Comparison of ENCODE assay signal across 17 cellular contexts in genomic region chr9:129595323-129595741, GRCh38. TPM values are rescaled to one million over a fixed set of nuclear protein-coding genes. Genes with fewer than 3 reads are reported as not detected.
DNase-seq lines count a peak whose midpoint lies in the region; ATAC-seq and TF ChIP-seq lines count a peak whose summit lies in the region.
"Had no signal": no experiment of that assay in that cellular context is flagged by ENCODE, and none has a peak within 500 bp of the region (broad histone marks: within the 10 kb centered on the region; RNA-seq: fewer than 3 reads in every experiment).

No MANE protein-coding gene starts in this region.

- H3K79me2 ChIP-seq in GM23248 (ENCODE audit: insufficient read depth), result no peaks in the 10 kb centered on the region

- no peak for TF ChIP-seq POLR2A in testis (IDR thresholded peaks at IDR 0.05)

- H3K4me3 Mint-ChIP-seq in activated naive CD8-positive, alpha-beta T cell treated with anti-CD3 and anti-CD28 coated beads, Interleukin-2, amount 50 U/mL, for 24 hours, result no peak overlapping the region
- peak overlapping the region; percentile 5 for H3K4me3 Mint-ChIP-seq in mesothelial cell of epicardium
- no peak overlapping the region for H3K4me3 Mint-ChIP-seq in activated CD4-positive, alpha-beta memory T cell treated with anti-CD3 and anti-CD28 coated beads for 36 hours
- H3K4me3 Mint-ChIP-seq: activated CD8-positive, alpha-beta T cell treated with anti-CD3 and anti-CD28 coated beads, Interleukin-2, amount 10 ng/mL, durations not matched to agents 7 days and 5 days; memory B cell had no signal

- no peaks in the 10 kb centered on the region for H3K9me2 ChIP-seq in GM23248 (ENCODE audit: insufficient read depth)
- H3K9me2 ChIP-seq: SK-N-SH had no signal

- intact Hi-C loops in testis (cut with DNase I; ENCODE audit: low total_unique reads), result no loop called here
- intact Hi-C loops in activated CD4-positive, alpha-beta memory T cell treated with anti-CD3 and anti-CD28 coated beads for 36 hours (cut with micrococcal nuclease), result no loop called here

- WGBS in GM23248 (ENCODE audit: low coverage in 1 of 2, low lambda C conversion rate in 2 of 2, missing lambda C conversion rate in 2 of 2), 2 experiments, result 24% methylated on average over 5 of the region's 5 CpGs
- WGBS in testis, 2 donors, result 67 to 80% methylated on average over 5 of the region's 5 CpGs

- H3K4me1 ChIP-seq in GM23248 (ENCODE audit: insufficient read depth) (peaks cover 28% of the 10 kb centered on the region), testis (peaks cover 21% of the 10 kb centered on the region)

- H3K27me3 Mint-ChIP-seq in activated naive CD8-positive, alpha-beta T cell treated with anti-CD3 and anti-CD28 coated beads, Interleukin-2, amount 50 U/mL, for 24 hours, result peaks cover 22% of the 10 kb centered on the region
- H3K27me3 Mint-ChIP-seq in mesothelial cell of epicardium (ENCODE audit: low read depth), result no peaks in the 10 kb centered on the region
- peaks cover 2% of the 10 kb centered on the region for H3K27me3 Mint-ChIP-seq in activated CD4-positive, alpha-beta memory T cell treated with anti-CD3 and anti-CD28 coated beads for 36 hours
- H3K27me3 Mint-ChIP-seq: activated naive CD8-positive, alpha-beta T cell had no signal

- H3K36me3 Mint-ChIP-seq in activated naive CD8-positive, alpha-beta T cell treated with anti-CD3 and anti-CD28 coated beads, Interleukin-2, amount 50 U/mL, for 24 hours (ENCODE audit: low read depth), result no peaks in the 10 kb centered on the region
- H3K36me3 Mint-ChIP-seq in mesothelial cell of epicardium, result no peaks in the 10 kb centered on the region
- no peaks in the 10 kb centered on the region for H3K36me3 Mint-ChIP-seq in activated CD4-positive, alpha-beta memory T cell treated with anti-CD3 and anti-CD28 coated beads for 36 hours
- H3K36me3 Mint-ChIP-seq: activated naive CD8-positive, alpha-beta T cell had no signal

- POLR2A ChIA-PET in activated CD4-positive, alpha-beta memory T cell treated with anti-CD3 and anti-CD28 coated beads for 36 hours (lab: Charles Lee), result interaction anchor here (3.3 kb wide), 1 partner anchor 11 kb away, joined by 12 read pairs; no protein-coding TSS in a partner anchor

- H2AFZ ChIP-seq in GM23248, result peak overlapping the region; percentile 74

- DNase-seq in AG08395 (ENCODE audit: low spot score), result peak; percentile 46
- DNase-seq in GM23248, result peak; percentile 86
- DNase-seq in activated naive CD8-positive, alpha-beta T cell treated with anti-CD3 and anti-CD28 coated beads, Interleukin-2, amount 50 U/mL, for 24 hours, result no peak
- no peak for DNase-seq in mesothelial cell of epicardium (ENCODE audit: low spot score in 2 of 2, unreplicated experiment in 2 of 2)
- no peak for DNase-seq in testis
- no peak for DNase-seq in activated CD4-positive, alpha-beta memory T cell treated with anti-CD3 and anti-CD28 coated beads for 36 hours
- DNase-seq in NCI-H1092 treated with DMSO at 0.1 percent for 48 hours (lab: John Stamatoyannopoulos, UW), result no peak
- DNase-seq: activated CD8-positive, alpha-beta T cell treated with anti-CD3 and anti-CD28 coated beads, Interleukin-2, amount 10 ng/mL, durations not matched to agents 7 days and 5 days; GOT3; hippocampal formation; NCI-H446 treated with DMSO at 0.1 percent for 48 hours; retina; SK-N-SH had no signal

- in situ Hi-C loops in GM23248 (cut with MboI), result no loop called here

- TF ChIP-seq CTCF in mesothelial cell of epicardium (IDR thresholded peaks at IDR 0.05; ENCODE audit: unreplicated experiment), result no peak
- TF ChIP-seq CTCF in testis (IDR thresholded peaks at IDR 0.05), result no peak

- H3K4me3 ChIP-seq in GM23248 (peak overlapping the region; percentile 23; the same call in 1 of the 2 replicates), testis (no peak overlapping the region)

- H3K4me1 Mint-ChIP-seq in activated naive CD8-positive, alpha-beta T cell treated with anti-CD3 and anti-CD28 coated beads, Interleukin-2, amount 50 U/mL, for 24 hours, result peaks cover 19% of the 10 kb centered on the region
- peaks cover 61% of the 10 kb centered on the region for H3K4me1 Mint-ChIP-seq in mesothelial cell of epicardium
- H3K4me1 Mint-ChIP-seq in activated CD4-positive, alpha-beta memory T cell treated with anti-CD3 and anti-CD28 coated beads for 36 hours (ENCODE audit: low read depth), result peaks cover 14% of the 10 kb centered on the region

- H3K9me3 Mint-ChIP-seq in activated naive CD8-positive, alpha-beta T cell treated with anti-CD3 and anti-CD28 coated beads, Interleukin-2, amount 50 U/mL, for 24 hours, result no peaks in the 10 kb centered on the region
- no peaks in the 10 kb centered on the region for H3K9me3 Mint-ChIP-seq in mesothelial cell of epicardium
- H3K9me3 Mint-ChIP-seq in activated CD4-positive, alpha-beta memory T cell treated with anti-CD3 and anti-CD28 coated beads for 36 hours, result no peaks in the 10 kb centered on the region
- H3K9me3 Mint-ChIP-seq: memory B cell had no signal

- H3K27ac ChIP-seq in GM23248, result peak overlapping the region; percentile 58
- H3K27ac ChIP-seq in testis, result no peak overlapping the region

- peak overlapping the region; percentile 43 for H3K9ac ChIP-seq in GM23248
- H3K9ac ChIP-seq: SK-N-SH had no signal

- H3K4me2 ChIP-seq in GM23248 (ENCODE audit: unreplicated experiment), result peak overlapping the region; percentile 43
- H3K4me2 ChIP-seq: SK-N-SH had no signal

- H4K20me1 ChIP-seq in GM23248 (ENCODE audit: insufficient read depth), result no peaks in the 10 kb centered on the region

- H3K27me3 ChIP-seq in GM23248 (replicated peaks; ENCODE audit: insufficient read depth), result no peaks in the 10 kb centered on the region
- H3K27me3 ChIP-seq in testis, result no peaks in the 10 kb centered on the region

- H3K36me3 ChIP-seq in GM23248 (ENCODE audit: low read depth) (no peaks in the 10 kb centered on the region), testis (ENCODE audit: low read depth, missing control alignments) (no peaks in the 10 kb centered on the region)

- H3K9me3 ChIP-seq in GM23248 (ENCODE audit: low read depth) (no peaks in the 10 kb centered on the region), testis (no peaks in the 10 kb centered on the region)
- H3K9me3 ChIP-seq: SK-N-SH had no signal

- no peak for ATAC-seq in activated naive CD8-positive, alpha-beta T cell treated with anti-CD3 and anti-CD28 coated beads, Interleukin-2, amount 50 U/mL, for 24 hours
- ATAC-seq in HG03039 (IDR thresholded peaks at IDR 0.05; ENCODE audit: unreplicated experiment), result no peak
- ATAC-seq: activated CD8-positive, alpha-beta T cell treated with anti-CD3 and anti-CD28 coated beads, Interleukin-2, amount 10 ng/mL, durations not matched to agents 7 days and 5 days had no signal

- CTCF ChIA-PET in activated CD4-positive, alpha-beta memory T cell treated with anti-CD3 and anti-CD28 coated beads for 36 hours (lab: Charles Lee), result interaction anchor here (1.4 kb wide), 1 partner anchor 452 kb away, joined by 4 read pairs; no protein-coding TSS in a partner anchor

- H3F3A ChIP-seq in GM23248 (ENCODE audit: insufficient read depth), result peaks cover 14% of the 10 kb centered on the region

- H3K27ac Mint-ChIP-seq in activated naive CD8-positive, alpha-beta T cell treated with anti-CD3 and anti-CD28 coated beads, Interleukin-2, amount 50 U/mL, for 24 hours, result peak overlapping the region; percentile 43
- H3K27ac Mint-ChIP-seq in mesothelial cell of epicardium, result peak overlapping the region; percentile 90
- no peak overlapping the region for H3K27ac Mint-ChIP-seq in activated CD4-positive, alpha-beta memory T cell treated with anti-CD3 and anti-CD28 coated beads for 36 hours
- H3K27ac Mint-ChIP-seq: activated naive CD8-positive, alpha-beta T cell; memory B cell had no signal

RNA-seq across cellular contexts. Expression of gene C9orf50, which starts 25.6 kb away (rescaled TPM):
- total RNA-seq in GM23248 (2014; rRNA removed; shearing (Covaris generic)), result 0.32 TPM in 1 of 2 replicates, not detected in the other
- polyA plus RNA-seq in GM23248 (2016; fragmentation: Nextera tagmentation; extraction: Ambion mirVana) (0.23 and 0.56 TPM in 2 replicates), testis (ENCODE audit: insufficient read depth, low read depth, low replicate concordance) (14.6 TPM)
- total RNA-seq in mesothelial cell of epicardium (0.23 to 0.87 TPM (median 0.69 TPM) in 3 replicates), testis (1 to 10 TPM; 3.7 to 9.4 TPM)
- total RNA-seq in activated CD4-positive, alpha-beta memory T cell treated with anti-CD3 and anti-CD28 coated beads for 36 hours, result not detected
- total RNA-seq: activated CD8-positive, alpha-beta T cell treated with anti-CD3 and anti-CD28 coated beads, Interleukin-2, amount 10 ng/mL, durations not matched to agents 7 days and 5 days; ureter had no signal

RNA-seq across cellular contexts. Expression of gene NTMT1, which starts 30.6 kb away (rescaled TPM):
- total RNA-seq in GM23248 (2014; rRNA removed; shearing (Covaris generic)), result 32.6 and 44.5 TPM in 2 replicates
- polyA plus RNA-seq in GM23248 (2016; fragmentation: Nextera tagmentation; extraction: Ambion mirVana) (115 TPM in 2 replicates), testis (ENCODE audit: insufficient read depth, low read depth, low replicate concordance) (189 TPM)
- total RNA-seq in mesothelial cell of epicardium (30.7 to 33.3 TPM (median 33.0 TPM) in 3 replicates), testis (10 to 100 TPM; 71.8 to 82.6 TPM)
- 10 to 100 TPM; 59.9 to 64.6 TPM for total RNA-seq in activated CD4-positive, alpha-beta memory T cell treated with anti-CD3 and anti-CD28 coated beads for 36 hours

RNA-seq across cellular contexts. Expression of gene ASB6, which starts 46.6 kb away (rescaled TPM):
- 22.9 and 24.9 TPM in 2 replicates for total RNA-seq in GM23248 (2014; rRNA removed; shearing (Covaris generic))
- 24.1 and 24.4 TPM in 2 replicates for polyA plus RNA-seq in GM23248 (2016; fragmentation: Nextera tagmentation; extraction: Ambion mirVana)
- 24.5 to 26.2 TPM (median 24.6 TPM) in 3 replicates for total RNA-seq in mesothelial cell of epicardium
- total RNA-seq in testis, result 10 to 100 TPM; 51.2 to 61.7 TPM
- polyA plus RNA-seq in testis (ENCODE audit: insufficient read depth, low read depth, low replicate concordance), result 21.4 TPM
- total RNA-seq in activated CD4-positive, alpha-beta memory T cell treated with anti-CD3 and anti-CD28 coated beads for 36 hours, result 10 to 100 TPM; 14.1 to 15.7 TPM

Comparison
In these comparisons a context has a peak if more than half of its experiments do, and no peak if none do; other contexts are left out.
1. DNase-seq: peak in AG08395 (single experiment) and GM23248 (single experiment); none in activated naive CD8-positive, alpha-beta T cell treated with anti-CD3 and anti-CD28 coated beads, Interleukin-2, amount 50 U/mL, for 24 hours (single experiment), mesothelial cell of epicardium (0 of 2), testis (single experiment), activated CD4-positive, alpha-beta memory T cell treated with anti-CD3 and anti-CD28 coated beads for 36 hours (single experiment) and NCI-H1092 treated with DMSO at 0.1 percent for 48 hours (single experiment).